In the genomic region with DNA sequence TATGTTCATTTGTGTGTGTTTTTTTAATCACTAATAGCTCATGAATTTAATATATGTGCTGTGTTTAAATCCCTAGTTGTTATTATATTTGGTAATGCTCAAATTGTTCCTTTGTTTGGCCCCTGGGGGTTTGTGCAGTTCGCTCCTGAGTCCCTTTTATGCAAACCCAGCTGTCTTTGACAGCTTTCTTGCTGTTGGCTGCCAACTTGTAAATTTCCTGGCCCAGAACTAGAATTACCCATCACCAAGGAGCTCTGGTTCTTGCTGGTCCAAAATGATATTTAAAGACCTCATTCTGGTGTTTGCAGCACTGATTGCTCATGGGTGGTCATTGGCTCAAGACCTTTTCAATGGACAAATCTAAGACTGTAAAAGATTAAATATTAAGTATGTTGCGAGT, we compare ENCODE assay signal across 17 cellular contexts.
"Had no signal": no experiment of that assay in that cellular context is flagged by ENCODE, and none has a peak within 500 bp of the region (broad histone marks: within the 10 kb centered on the region; RNA-seq: fewer than 3 reads in every experiment).

No MANE protein-coding gene starts in this region.

- DNase-seq: activated CD4-positive, alpha-beta T cell treated with anti-CD3 and anti-CD28 coated beads, Interleukin-2, amount 10 ng/mL, durations not matched to agents 7 days and 5 days; activated CD8-positive, alpha-beta memory T cell treated with anti-CD3 and anti-CD28 coated beads, Interleukin-2, amount 50 U/mL, for 4 hours; activated naive CD4-positive, alpha-beta T cell treated with anti-CD3 and anti-CD28 coated beads for 36 hours; activated naive CD8-positive, alpha-beta T cell treated with anti-CD3 and anti-CD28 coated beads, Interleukin-2, amount 50 U/mL, for 24 hours; activated T-cell treated with anti-CD3 and anti-CD28 coated beads, Interleukin-2, amount 50 U/mL, for 4 hours; brain microvascular endothelial cell; central memory CD4-positive, alpha-beta T cell; foreskin keratinocyte; glutamatergic neuron; nephron progenitor cell; nucleus accumbens; posterior cingulate gyrus; T1000; transverse colon had no signal

- ATAC-seq: activated naive CD8-positive, alpha-beta T cell treated with anti-CD3 and anti-CD28 coated beads, Interleukin-2, amount 50 U/mL, for 24 hours; activated T-cell treated with anti-CD3 and anti-CD28 coated beads, Interleukin-2, amount 50 U/mL, for 4 hours; foreskin keratinocyte; left lobe of liver had no signal

- H3K36me3 Mint-ChIP-seq: mesothelial cell of epicardium had no signal

- H3K4me1 Mint-ChIP-seq: activated CD4-positive, alpha-beta T cell treated with anti-CD3 and anti-CD28 coated beads, Interleukin-2, amount 10 ng/mL, durations not matched to agents 7 days and 5 days; activated naive CD8-positive, alpha-beta T cell treated with anti-CD3 and anti-CD28 coated beads, Interleukin-2, amount 50 U/mL, for 24 hours; mesothelial cell of epicardium had no signal

- H3K27ac Mint-ChIP-seq: activated CD4-positive, alpha-beta T cell treated with anti-CD3 and anti-CD28 coated beads, Interleukin-2, amount 10 ng/mL, durations not matched to agents 7 days and 5 days; activated naive CD4-positive, alpha-beta T cell treated with anti-CD3 and anti-CD28 coated beads for 36 hours; activated naive CD8-positive, alpha-beta T cell treated with anti-CD3 and anti-CD28 coated beads, Interleukin-2, amount 50 U/mL, for 24 hours; mesothelial cell of epicardium; nephron progenitor cell; stimulated activated naive CD8-positive, alpha-beta T cell treated with anti-CD3 and anti-CD28 coated beads, Interleukin-15, Interleukin-2, amounts not matched to agents 100 ng/mL and 50 ng/mL, for 24 hours had no signal

- H3K4me3 Mint-ChIP-seq: activated CD4-positive, alpha-beta T cell treated with anti-CD3 and anti-CD28 coated beads, Interleukin-2, amount 10 ng/mL, durations not matched to agents 7 days and 5 days; activated naive CD4-positive, alpha-beta T cell treated with anti-CD3 and anti-CD28 coated beads for 36 hours; activated naive CD8-positive, alpha-beta T cell treated with anti-CD3 and anti-CD28 coated beads, Interleukin-2, amount 50 U/mL, for 24 hours; activated T-cell treated with anti-CD3 and anti-CD28 coated beads, Interleukin-2, amount 50 U/mL, for 4 hours; mesothelial cell of epicardium; nephron progenitor cell; stimulated activated naive CD8-positive, alpha-beta T cell treated with anti-CD3 and anti-CD28 coated beads, Interleukin-15, Interleukin-2, amounts not matched to agents 100 ng/mL and 50 ng/mL, for 24 hours had no signal

- H3K9me3 Mint-ChIP-seq: activated CD4-positive, alpha-beta T cell treated with anti-CD3 and anti-CD28 coated beads, Interleukin-2, amount 10 ng/mL, durations not matched to agents 7 days and 5 days; activated naive CD4-positive, alpha-beta T cell treated with anti-CD3 and anti-CD28 coated beads for 36 hours had no signal
